In the genomic region with DNA sequence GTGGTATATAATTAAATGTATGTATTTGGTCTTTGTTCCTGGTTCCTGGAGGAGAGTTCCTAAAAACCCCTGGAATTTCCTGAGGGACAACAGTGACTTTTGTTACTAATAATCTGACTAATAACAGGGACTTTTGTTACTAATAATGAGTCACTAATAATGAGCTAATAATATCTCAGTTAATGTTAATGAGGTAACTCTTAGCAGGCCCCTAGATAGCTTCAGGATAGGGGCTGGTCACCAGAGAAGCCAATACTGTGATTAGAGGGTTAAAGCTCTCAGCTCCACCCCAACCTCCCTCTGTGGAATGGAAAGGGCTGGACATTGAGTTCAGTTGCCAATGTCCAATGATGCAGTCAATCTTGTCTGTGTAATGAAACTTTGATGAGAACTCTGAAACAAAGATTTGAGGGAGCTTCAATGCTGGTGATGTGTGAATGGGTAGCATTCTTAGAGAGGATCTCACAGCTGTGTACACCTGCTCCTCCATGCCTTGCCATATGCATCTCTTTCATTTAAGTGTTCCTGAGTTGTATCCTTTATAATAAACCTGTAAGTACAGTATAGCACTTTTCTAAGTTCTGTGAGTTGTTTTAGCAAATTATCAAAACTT, we compare ENCODE assay signal across 16 cellular contexts.
"Had no signal": no experiment of that assay in that cellular context is flagged by ENCODE, and none has a peak within 500 bp of the region (broad histone marks: within the 10 kb centered on the region; RNA-seq: fewer than 3 reads in every experiment).

No MANE protein-coding gene starts in this region.

- DNase-seq: activated CD4-positive, alpha-beta T cell treated with anti-CD3 and anti-CD28 coated beads, Interleukin-2, amount 50 U/mL, for 4 hours; activated CD4-positive, CD25-positive, alpha-beta regulatory T cell treated with anti-CD3 and anti-CD28 coated beads, Interleukin-2, amount 50 U/mL, for 72 hours; activated CD8-positive, alpha-beta memory T cell treated with anti-CD3 and anti-CD28 coated beads, Interleukin-2, amount 10 ng/mL, durations not matched to agents 7 days and 5 days; activated effector memory CD4-positive, alpha-beta T cell treated with anti-CD3 and anti-CD28 coated beads, Interleukin-2, amount 50 U/mL, for 16 hours; activated naive CD8-positive, alpha-beta T cell treated with anti-CD3 and anti-CD28 coated beads for 36 hours; activated T-cell treated with anti-CD3 and anti-CD28 coated beads, Interleukin-2, amount 50 U/mL, for 4 hours; aorta; esophagus squamous epithelium; foreskin fibroblast; head of caudate nucleus; mammary epithelial cell; mucosa of descending colon; naive thymus-derived CD8-positive, alpha-beta T cell; posterior cingulate gyrus; thyroid gland had no signal

- ATAC-seq: activated CD8-positive, alpha-beta memory T cell treated with anti-CD3 and anti-CD28 coated beads, Interleukin-2, amount 10 ng/mL, durations not matched to agents 7 days and 5 days; activated T-cell treated with anti-CD3 and anti-CD28 coated beads, Interleukin-2, amount 50 U/mL, for 4 hours; left lobe of liver; mucosa of descending colon; naive thymus-derived CD8-positive, alpha-beta T cell had no signal
